Comparison of ENCODE assay signal across 8 cellular contexts in genomic region chr1:28172690-28173150, GRCh38. TPM values are rescaled to one million over a fixed set of nuclear protein-coding genes. Genes with fewer than 3 reads are reported as not detected.
A peak's percentile ranks its signal among the peaks of the same experiment; 100 is the strongest.
DNase-seq lines count a peak whose midpoint lies in the region; ATAC-seq and TF ChIP-seq lines count a peak whose summit lies in the region.

No MANE protein-coding gene starts in this region.

- ATAC-seq in GM19455 (IDR thresholded peaks at IDR 0.05; ENCODE audit: unreplicated experiment) (peak; percentile 48), HG03432 (IDR thresholded peaks at IDR 0.05; ENCODE audit: unreplicated experiment) (peak; percentile 60), activated B cell treated with CpG ODN at 0.5 μM for 24 hours (ENCODE audit: low read depth) (peak; percentile 66)

- 5 to 13% methylated on average over 3 to 8 of the region's 8 CpGs for WGBS in transverse colon (ENCODE audit: low coverage in 1 of 2), 2 donors

- peak overlapping the region; percentile 51 for H3K27ac Mint-ChIP-seq in Caco-2 (ENCODE audit: unreplicated experiment)
- H3K27ac Mint-ChIP-seq in activated B cell treated with CpG ODN at 0.5 μM for 24 hours = peak overlapping the region; percentile 87

- H3K9me3 Mint-ChIP-seq in Caco-2 (ENCODE audit: unreplicated experiment) = no peaks in the 10 kb centered on the region
- H3K9me3 Mint-ChIP-seq in activated B cell treated with CpG ODN at 0.5 μM for 24 hours = no peaks in the 10 kb centered on the region

- TF ChIP-seq EP300 in transverse colon (IDR thresholded peaks at IDR 0.05; ENCODE audit: low read depth) = no peak

- DNase-seq in Caco-2 (peak; percentile 37 to 50), activated B cell treated with CpG ODN at 0.5 μM for 24 hours (peak; percentile 47), inferior parietal cortex (ENCODE audit: extremely low spot score) (peak; percentile 35), transverse colon (peak; percentile 69), NCI-H1930 (lab: John Stamatoyannopoulos, UW) (no peak), HT-29 (ENCODE audit: low spot score) (no peak)

- H3K4me3 Mint-ChIP-seq in Caco-2 (ENCODE audit: unreplicated experiment) (no peak overlapping the region), activated B cell treated with CpG ODN at 0.5 μM for 24 hours (peak overlapping the region; percentile 73)

- no peaks in the 10 kb centered on the region for H3K9me3 ChIP-seq in Caco-2
- H3K9me3 ChIP-seq in transverse colon = no peaks in the 10 kb centered on the region

- intact Hi-C loops in Caco-2 (cut with micrococcal nuclease; ENCODE audit: unreplicated experiment) = no loop called here
- intact Hi-C loops in activated B cell treated with CpG ODN at 0.5 μM for 24 hours (cut with micrococcal nuclease) = loop anchor here (1.0 kb wide), 2 partner anchors 28 to 81 kb away; no protein-coding TSS in a partner anchor
- intact Hi-C loops in transverse colon (cut with DNase I; ENCODE audit: low total_unique reads) = no loop called here

- peak overlapping the region; percentile 72 to 76 (median 73) for H3K27ac ChIP-seq in transverse colon

- H3K4me1 Mint-ChIP-seq in Caco-2 (ENCODE audit: low read depth, unreplicated experiment) (peaks cover 6% of the 10 kb centered on the region), activated B cell treated with CpG ODN at 0.5 μM for 24 hours (peaks cover 90% of the 10 kb centered on the region)

- H3K4me1 ChIP-seq in Caco-2 (peaks cover 12% of the 10 kb centered on the region), transverse colon (peaks cover 0 to 57% (median 29%) of the 10 kb centered on the region in 4 donors)

- H3K27me3 Mint-ChIP-seq in Caco-2 (ENCODE audit: insufficient read depth, unreplicated experiment) (no peaks in the 10 kb centered on the region), activated B cell treated with CpG ODN at 0.5 μM for 24 hours (no peaks in the 10 kb centered on the region)

- H3K4me3 ChIP-seq in Caco-2 (ENCODE audit: low read depth, low read length) (no peak overlapping the region), transverse colon (no peak overlapping the region)

- POLR2A ChIA-PET in Caco-2 (lab: Charles Lee) (no interaction called here), activated B cell treated with CpG ODN at 0.5 μM for 24 hours (lab: Charles Lee) (interaction anchor here (0.6 to 2.8 kb wide), 19 partner anchors 10 to 1344 kb away, joined by 3 to 30 read pairs (median 4); partner anchors contain the start of genes EYA3 and MED18)

- H3K36me3 Mint-ChIP-seq in Caco-2 (ENCODE audit: insufficient read depth, unreplicated experiment) (no peaks in the 10 kb centered on the region), activated B cell treated with CpG ODN at 0.5 μM for 24 hours (ENCODE audit: low read depth) (no peaks in the 10 kb centered on the region)

- TF ChIP-seq CTCF in Caco-2 (IDR thresholded peaks at IDR 0.05; ENCODE audit: insufficient read depth in 1 of 2, low read depth in 1 of 2, low read length in 1 of 2, severe bottlenecking in 1 of 2, unreplicated experiment in 1 of 2) = no peak
- no peak for TF ChIP-seq CTCF in activated B cell treated with CpG ODN at 0.5 μM for 24 hours (IDR thresholded peaks at IDR 0.05)
- TF ChIP-seq CTCF in transverse colon (IDR thresholded peaks at IDR 0.05) = no peak

- CTCF ChIA-PET in Caco-2 (lab: Charles Lee) = no interaction called here
- CTCF ChIA-PET in activated B cell treated with CpG ODN at 0.5 μM for 24 hours (lab: Charles Lee) = interaction anchor here (0.9 to 1.4 kb wide), 3 partner anchors 25 to 87 kb away, joined by 3 to 9 read pairs (median 3); no protein-coding TSS in a partner anchor

- in situ Hi-C loops in transverse colon (cut with MboI; ENCODE audit: low pct_ligation_motif_present in 1 of 4, low pct_unique_long_range_greater_than_20kb in 1 of 4, low sequenced_read_pairs in 3 of 4) = no loop called here

- no peaks in the 10 kb centered on the region for H3K27me3 ChIP-seq in Caco-2 (replicated peaks; ENCODE audit: control insufficient read depth, insufficient read depth, low read length)
- no peaks in the 10 kb centered on the region for H3K27me3 ChIP-seq in transverse colon

- no peak for TF ChIP-seq POLR2A in transverse colon (IDR thresholded peaks at IDR 0.05)

- no TSS peak for BruUV-seq in Caco-2 (replicated peaks; lab: Mats Ljungman, UMichigan)

- H3K36me3 ChIP-seq in Caco-2 (ENCODE audit: control insufficient read depth, insufficient read depth, low read length) = no peaks in the 10 kb centered on the region
- no peaks in the 10 kb centered on the region for H3K36me3 ChIP-seq in transverse colon

RNA-seq across cellular contexts. Expression of gene PTAFR, which starts 3.8 kb away (rescaled TPM):
- 0.12 and 0.32 TPM in 2 replicates for total RNA-seq in Caco-2 (2022)
- total RNA-seq in activated B cell treated with CpG ODN at 0.5 μM for 24 hours = 2.2 and 3.6 TPM in 2 replicates
- total RNA-seq in transverse colon = 10 to 100 TPM in 1 of 4 donors, 1 to 10 TPM in 3; 2.0 to 51.7 (median 4.2) TPM
- 0.52 and 0.56 TPM in 2 replicates for total RNA-seq in HT-29 (2014; rRNA removed; shearing (Covaris generic))

Comparison
In these comparisons a context has a peak if more than half of its experiments do, and no peak if none do; other contexts are left out.
1. DNase-seq: peak in Caco-2 (2 of 2), activated B cell treated with CpG ODN at 0.5 μM for 24 hours (single experiment), inferior parietal cortex (single experiment) and transverse colon (single experiment); none in NCI-H1930 (0 of 2) and HT-29 (single experiment).
2. Peak in every context shown above with its lines, with median percentiles within 50 percentile points of each other: ATAC-seq.